In the genomic region with DNA sequence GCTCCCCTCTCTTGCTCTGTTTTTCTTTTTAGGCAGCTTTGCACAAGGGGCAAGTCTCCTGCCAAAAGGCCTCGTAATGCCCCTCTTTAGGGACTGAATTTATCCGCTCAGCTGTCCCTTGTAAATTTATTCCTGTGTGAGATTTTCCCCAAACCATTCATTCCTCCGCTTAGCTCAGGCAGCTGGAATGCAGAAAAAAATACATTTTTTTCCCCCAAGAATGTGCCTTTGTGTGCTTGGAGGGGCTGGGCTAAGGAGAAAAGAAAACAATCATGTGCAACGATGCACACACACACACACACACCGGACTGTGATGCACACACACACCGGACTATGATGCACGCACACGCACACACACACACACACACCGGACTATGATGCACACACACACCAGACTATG, we compare ENCODE assay signal across 18 cellular contexts.
DNase-seq lines count a peak whose midpoint lies in the region; ATAC-seq and TF ChIP-seq lines count a peak whose summit lies in the region.
"Had no signal": no experiment of that assay in that cellular context is flagged by ENCODE, and none has a peak within 500 bp of the region (broad histone marks: within the 10 kb centered on the region; RNA-seq: fewer than 3 reads in every experiment).

No MANE protein-coding gene starts in this region.

- no peaks in the 10 kb centered on the region for H3K36me3 ChIP-seq in mesodermal cell (ENCODE audit: control insufficient read depth, insufficient read depth, low read length)
- H3K36me3 ChIP-seq: colonic mucosa, left ventricle myocardium inferior, vagina had no signal

- intact Hi-C loops in posterior cingulate gyrus (cut with DNase I) = no loop called here

- no peak overlapping the region for H3K4me3 ChIP-seq in mesodermal cell (ENCODE audit: extremely low read depth, insufficient read depth, low read length, poor library complexity, severe bottlenecking)
- H3K4me3 ChIP-seq: colonic mucosa, left ventricle myocardium inferior, vagina had no signal

- peak overlapping the region; percentile 14 for H3K4me3 Mint-ChIP-seq in type B pancreatic cell
- H3K4me3 Mint-ChIP-seq: activated T-cell treated with anti-CD3 and anti-CD28 coated beads, Interleukin-2, amount 50 U/mL, for 72 hours; naive thymus-derived CD8-positive, alpha-beta T cell; stimulated activated naive B cell treated with anti-CD40 and anti-IgM and Interleukin-4, amounts not matched to agents 10 μg/mL and 1 μg/mL and 100 μg/mL, for 72 hours had no signal

- H3K4me1 Mint-ChIP-seq in type B pancreatic cell (ENCODE audit: unreplicated experiment) = peaks cover 22% of the 10 kb centered on the region
- H3K4me1 Mint-ChIP-seq: naive thymus-derived CD8-positive, alpha-beta T cell; stimulated activated naive B cell treated with anti-CD40 and anti-IgM and Interleukin-4, amounts not matched to agents 10 μg/mL and 1 μg/mL and 100 μg/mL, for 72 hours had no signal

- DNase-seq in dedifferentiated amniotic fluid mesenchymal stem cell (ENCODE audit: extremely low spot score) (peak; percentile 69), type B pancreatic cell (ENCODE audit: extremely low spot score, unreplicated experiment) (no peak), NCI-H345 treated with DMSO at 0.1 percent for 48 hours (lab: John Stamatoyannopoulos, UW; ENCODE audit: unreplicated experiment) (no peak), posterior cingulate gyrus (no peak)
- DNase-seq: activated CD4-positive, alpha-beta T cell treated with anti-CD3 and anti-CD28 coated beads, Interleukin-2, amount 50 U/mL, for 4 hours; activated T-cell treated with anti-CD3 and anti-CD28 coated beads, Interleukin-2, amount 50 U/mL, for 72 hours; colonic mucosa; KBM-7; left ventricle myocardium inferior; naive thymus-derived CD8-positive, alpha-beta T cell; NCI-H1417; NCI-H345; stimulated activated naive B cell treated with anti-CD40 and anti-IgM and Interleukin-4, amounts not matched to agents 10 μg/mL and 1 μg/mL and 100 μg/mL, for 72 hours had no signal

- ATAC-seq in HG03135 (IDR thresholded peaks at IDR 0.05; ENCODE audit: unreplicated experiment) = no peak
- ATAC-seq: activated T-cell treated with anti-CD3 and anti-CD28 coated beads, Interleukin-2, amount 50 U/mL, for 72 hours; naive thymus-derived CD8-positive, alpha-beta T cell; stimulated activated naive B cell treated with anti-CD40 and anti-IgM and Interleukin-4, amounts not matched to agents 10 μg/mL and 1 μg/mL and 100 μg/mL, for 72 hours had no signal

- peak; percentile 10; the same call in 1 of the 2 replicates for TF ChIP-seq RAD21 in Ishikawa (IDR thresholded peaks at IDR 0.05; ENCODE audit: low read depth)

- H3K9me3 Mint-ChIP-seq in type B pancreatic cell = no peaks in the 10 kb centered on the region
- H3K9me3 Mint-ChIP-seq: activated T-cell treated with anti-CD3 and anti-CD28 coated beads, Interleukin-2, amount 50 U/mL, for 72 hours; naive thymus-derived CD8-positive, alpha-beta T cell; stimulated activated naive B cell treated with anti-CD40 and anti-IgM and Interleukin-4, amounts not matched to agents 10 μg/mL and 1 μg/mL and 100 μg/mL, for 72 hours had no signal

- H3K4me1 ChIP-seq in mesodermal cell (ENCODE audit: control insufficient read depth, insufficient read depth, low read length, poor library complexity, severe bottlenecking) = peaks cover 8% of the 10 kb centered on the region
- H3K4me1 ChIP-seq: colonic mucosa, left ventricle myocardium inferior, vagina had no signal

- peak; percentile 77; the same call in 1 of the 2 replicates for TF ChIP-seq EP300 in Ishikawa (IDR thresholded peaks at IDR 0.05; ENCODE audit: borderline replicate concordance)

- H3K9me3 ChIP-seq in mesodermal cell (ENCODE audit: control insufficient read depth, low read length) = no peaks in the 10 kb centered on the region
- H3K9me3 ChIP-seq: colonic mucosa, left ventricle myocardium inferior, vagina had no signal

- H3K27me3 Mint-ChIP-seq in type B pancreatic cell = peaks cover 12% of the 10 kb centered on the region

- H3K27ac Mint-ChIP-seq in type B pancreatic cell = peak overlapping the region; percentile 82
- H3K27ac Mint-ChIP-seq: activated T-cell treated with anti-CD3 and anti-CD28 coated beads, Interleukin-2, amount 50 U/mL, for 72 hours; stimulated activated naive B cell treated with anti-CD40 and anti-IgM and Interleukin-4, amounts not matched to agents 10 μg/mL and 1 μg/mL and 100 μg/mL, for 72 hours had no signal

- 89% methylated on average over 3 to 4 of the region's 9 CpGs for WGBS in mesodermal cell (ENCODE audit: insufficient coverage in 2 of 2), 2 experiments

- H3K27ac ChIP-seq in mesodermal cell (ENCODE audit: low read depth, low read length, severe bottlenecking) = peak overlapping the region; percentile 18
- H3K27ac ChIP-seq: C4-2B, colonic mucosa, left ventricle myocardium inferior, vagina had no signal

- H3K36me3 Mint-ChIP-seq in type B pancreatic cell = no peaks in the 10 kb centered on the region
- H3K36me3 Mint-ChIP-seq: naive thymus-derived CD8-positive, alpha-beta T cell; stimulated activated naive B cell treated with anti-CD40 and anti-IgM and Interleukin-4, amounts not matched to agents 10 μg/mL and 1 μg/mL and 100 μg/mL, for 72 hours had no signal

- no peak for TF ChIP-seq CTCF in type B pancreatic cell (conservative IDR thresholded peaks at IDR 0.05)

TF ChIP-seq in Ishikawa, 13 proteins besides CTCF, POLR2A, EP300 and RAD21:
- TF ChIP-seq TEAD4 (IDR thresholded peaks at IDR 0.05) (peak; percentile 96), TCF12 (IDR thresholded peaks at IDR 0.05; ENCODE audit: low read depth) (peak; percentile 82), FOXM1 (IDR thresholded peaks at IDR 0.05; ENCODE audit: borderline replicate concordance, low read depth) (peak; percentile 73; the same call in 1 of the 2 replicates), TAF1 (IDR thresholded peaks at IDR 0.05; ENCODE audit: low read depth) (no peak), NFIC (IDR thresholded peaks at IDR 0.05) (peak; percentile 39; the same call in 1 of the 2 replicates), CREB1 (IDR thresholded peaks at IDR 0.05; ENCODE audit: low read depth) (no peak)
TF ChIP-seq in Ishikawa: peak in this region for 4.
